ENCODE assay signal across 21 cellular contexts in the genomic region with DNA sequence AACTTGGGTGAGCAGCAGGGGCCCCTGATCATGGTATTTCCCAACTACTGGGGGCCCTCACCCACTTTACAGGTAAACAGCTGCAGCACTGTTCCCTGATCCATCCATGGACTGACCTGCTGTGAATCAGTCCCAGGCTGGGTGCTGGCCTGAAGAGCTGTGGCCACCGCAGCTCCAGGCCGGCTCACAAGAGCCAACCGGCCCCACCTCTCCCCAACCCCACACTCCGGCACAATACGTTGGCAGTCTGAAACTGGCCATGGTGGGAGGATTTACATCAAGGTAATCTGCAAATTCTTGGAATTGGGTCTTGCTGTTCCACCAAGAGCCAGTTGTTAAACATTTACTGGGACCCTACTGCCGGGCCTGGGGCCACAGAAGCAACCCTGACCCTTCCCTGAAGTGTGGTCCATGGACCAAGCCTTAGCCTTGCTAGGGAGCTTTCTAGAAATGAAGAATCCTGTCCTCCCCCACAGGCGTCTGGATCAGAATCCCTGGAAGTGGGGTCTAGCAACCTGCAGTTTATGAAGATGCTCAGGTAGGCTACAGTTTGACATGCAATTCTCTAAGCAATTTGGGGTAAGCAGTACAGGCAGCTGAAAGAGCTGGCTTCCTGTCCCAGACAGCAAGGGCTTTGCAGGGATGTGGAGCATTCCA. TPM values are rescaled to one million over a fixed set of nuclear protein-coding genes. Genes with fewer than 3 reads are reported as not detected.
DNase-seq lines count a peak whose midpoint lies in the region; ATAC-seq and TF ChIP-seq lines count a peak whose summit lies in the region.
"Had no signal": no experiment of that assay in that cellular context is flagged by ENCODE, and none has a peak within 500 bp of the region (broad histone marks: within the 10 kb centered on the region; RNA-seq: fewer than 3 reads in every experiment).

No MANE protein-coding gene starts in this region.

- TF ChIP-seq POLR2A in vagina (IDR thresholded peaks at IDR 0.05) (no peak), sigmoid colon (IDR thresholded peaks at IDR 0.05) (no peak)

- no peak for TF ChIP-seq EP300 in sigmoid colon (IDR thresholded peaks at IDR 0.05)

- intact Hi-C loops in right cardiac atrium (cut with DNase I) (no loop called here), vagina (cut with DNase I) (no loop called here), sigmoid colon (cut with DNase I) (no loop called here)

- no peak for ATAC-seq in right cardiac atrium
- ATAC-seq: GM12878, HCT116 had no signal

- 90% methylated on average over 7 of the region's 7 CpGs for WGBS in right cardiac atrium
- 95% methylated on average over 7 of the region's 7 CpGs for WGBS in sigmoid colon, 2 donors

- H3K4me1 ChIP-seq in right atrium auricular region, result peaks cover 0 to 11% of the 10 kb centered on the region in 2 donors
- H3K4me1 ChIP-seq in right cardiac atrium (ENCODE audit: control insufficient read depth, insufficient read depth, low read length), result no peaks in the 10 kb centered on the region
- peaks cover 13% of the 10 kb centered on the region for H3K4me1 ChIP-seq in vagina
- peaks cover 0 to 14% (median 12%) of the 10 kb centered on the region in 4 donors for H3K4me1 ChIP-seq in sigmoid colon

- H3K4me3 ChIP-seq in right atrium auricular region, result no peak overlapping the region
- no peak overlapping the region for H3K4me3 ChIP-seq in right cardiac atrium (ENCODE audit: low read length)
- H3K4me3 ChIP-seq in coronary artery, result no peak overlapping the region
- H3K4me3 ChIP-seq in vagina, result no peak overlapping the region
- H3K4me3 ChIP-seq in sigmoid colon, result no peak overlapping the region
- H3K4me3 ChIP-seq: GM12878 had no signal

- TF ChIP-seq CTCF in right atrium auricular region (IDR thresholded peaks at IDR 0.05), result no peak
- no peak for TF ChIP-seq CTCF in coronary artery (IDR thresholded peaks at IDR 0.05)
- no peak for TF ChIP-seq CTCF in vagina (IDR thresholded peaks at IDR 0.05)
- no peak for TF ChIP-seq CTCF in sigmoid colon (IDR thresholded peaks at IDR 0.05)

- H3K36me3 ChIP-seq in right atrium auricular region, result no peaks in the 10 kb centered on the region
- H3K36me3 ChIP-seq in vagina, result no peaks in the 10 kb centered on the region
- no peaks in the 10 kb centered on the region for H3K36me3 ChIP-seq in sigmoid colon

- H3K9me3 ChIP-seq in right atrium auricular region (peaks cover 0 to 14% of the 10 kb centered on the region in 2 donors), right cardiac atrium (ENCODE audit: control insufficient read depth, low read length) (no peaks in the 10 kb centered on the region), vagina (no peaks in the 10 kb centered on the region), sigmoid colon (peaks cover 0 to 3% (median 0%) of the 10 kb centered on the region in 4 donors)

- peaks cover 0 to 9% of the 10 kb centered on the region in 2 donors for H3K27me3 ChIP-seq in right atrium auricular region
- H3K27me3 ChIP-seq in right cardiac atrium (ENCODE audit: control insufficient read depth, insufficient read depth), result no peaks in the 10 kb centered on the region
- H3K27me3 ChIP-seq in vagina, result no peaks in the 10 kb centered on the region
- peaks cover 14 to 40% (median 30%) of the 10 kb centered on the region in 3 donors for H3K27me3 ChIP-seq in sigmoid colon

- H3K27ac ChIP-seq in right atrium auricular region (no peak overlapping the region), right cardiac atrium (ENCODE audit: low read length) (no peak overlapping the region), coronary artery (no peak overlapping the region), vagina (no peak overlapping the region), sigmoid colon (no peak overlapping the region)

- DNase-seq in right atrium auricular region (ENCODE audit: low spot score), result peak; percentile 36
- DNase-seq in right cardiac atrium, result no peak
- DNase-seq in coronary artery (ENCODE audit: low spot score), result peak; percentile 50
- DNase-seq in mucosa of gallbladder (ENCODE audit: low spot score), result peak; percentile 4
- peak; percentile 70 to 77 for DNase-seq in vagina (ENCODE audit: extremely low spot score in 2 of 2)
- no peak for DNase-seq in GDM1 (lab: John Stamatoyannopoulos, UW)
- DNase-seq in hypothalamus (lab: John Stamatoyannopoulos, UW), result no peak
- DNase-seq in sigmoid colon, result no peak
- DNase-seq: 8988T; C1 segment of cervical spinal cord; CD4-positive, CD25-positive, alpha-beta regulatory T cell; CD8-positive, alpha-beta memory T cell; COR-L47; DMS79; GOT3; H7; HFFc6 had no signal

RNA-seq across cellular contexts. Expression of a gene that starts 3.7 kb away (rescaled TPM):
- total RNA-seq in right atrium auricular region (not detected), right cardiac atrium (not detected), mucosa of gallbladder (55.4 TPM), vagina (2.9 TPM), sigmoid colon (under 1 TPM in 1 of 4 donors, not detected in 3; 0.16 TPM)
- polyA plus RNA-seq in right cardiac atrium (not detected), sigmoid colon (1 to 10 TPM in 1 of 3 donors, under 1 TPM in 1, not detected in 1; 0.60 to 1.4 TPM)
- total RNA-seq: A673; CD4-positive, CD25-positive, alpha-beta regulatory T cell; CD8-positive, alpha-beta memory T cell; HFFc6 had no signal
- polyA plus RNA-seq: AG04450; CD8-positive, alpha-beta memory T cell had no signal

RNA-seq across cellular contexts. Expression of a gene that starts 49.3 kb away (rescaled TPM):
- 1 to 10 TPM; 8.3 to 8.9 TPM for total RNA-seq in right atrium auricular region
- total RNA-seq in right cardiac atrium, result 10 to 100 TPM; 10.1 to 13.4 (median 11.8) TPM
- 5.0 TPM for polyA plus RNA-seq in right cardiac atrium
- total RNA-seq in mucosa of gallbladder, result 25.4 TPM
- 9.1 TPM for total RNA-seq in vagina
- total RNA-seq in sigmoid colon, result 10 to 100 TPM; 16.6 to 31.0 (median 17.8) TPM
- 10 to 100 TPM in 1 of 3 donors, 1 to 10 TPM in 2; 7.9 to 12.0 (median 8.1) TPM for polyA plus RNA-seq in sigmoid colon

Comparison
In these comparisons a context has a peak if more than half of its experiments do, and no peak if none do; other contexts are left out.
1. DNase-seq: peak in right atrium auricular region (single experiment), coronary artery (single experiment), mucosa of gallbladder (single experiment) and vagina (2 of 2); none in right cardiac atrium (0 of 3), GDM1 (single experiment), hypothalamus (0 of 51) and sigmoid colon (single experiment).
2. RNA of a gene that starts 3.7 kb away (total RNA-seq): 55.4 TPM in mucosa of gallbladder (single experiment); 2.9 TPM in vagina (single experiment), not detected in right atrium auricular region, not detected in right cardiac atrium and 0.16 TPM in sigmoid colon; every median in the first group is over 10 times any median in the second.